Comparison of ENCODE assay signal across 1 cellular context in genomic region chr5:132434813-132435286, GRCh38.
TF ChIP-seq lines count a peak whose summit lies in the region.

No MANE protein-coding gene starts in this region.

TF ChIP-seq in HepG2, 621 proteins besides CTCF, POLR2A, EP300 and RAD21 (continued from another document and continues in another):
- TF ChIP-seq ZHX1 (CRISPR knock-in tag; IDR thresholded peaks at IDR 0.05; ENCODE audit: low read depth) (no peak), ZNF776 (CRISPR knock-in tag; IDR thresholded peaks at IDR 0.05) (no peak), TBX2 (CRISPR knock-in tag; IDR thresholded peaks at IDR 0.05; ENCODE audit: borderline replicate concordance) (peak; percentile 28; the same call in 1 of the 2 replicates), SAFB2 (CRISPR knock-in tag; IDR thresholded peaks at IDR 0.05; ENCODE audit: borderline replicate concordance, low read depth) (no peak), ATF7-NPFF (CRISPR knock-in tag; IDR thresholded peaks at IDR 0.05; ENCODE audit: low read depth) (no peak), ZNF446 (CRISPR knock-in tag; IDR thresholded peaks at IDR 0.05) (no peak), ZNF567 (CRISPR knock-in tag; IDR thresholded peaks at IDR 0.05; ENCODE audit: borderline replicate concordance) (no peak), ZNF3 (CRISPR knock-in tag; IDR thresholded peaks at IDR 0.05) (no peak), ZBTB38 (CRISPR knock-in tag; IDR thresholded peaks at IDR 0.05) (0 out of 2 replicates have a peak, but pooled peaks have one; percentile 16), ARHGAP35 (CRISPR knock-in tag; IDR thresholded peaks at IDR 0.05; ENCODE audit: borderline replicate concordance) (no peak), POLR2G (IDR thresholded peaks at IDR 0.05; ENCODE audit: low read depth, low read length) (no peak), SNAI1 (CRISPR knock-in tag; IDR thresholded peaks at IDR 0.05; ENCODE audit: borderline replicate concordance) (no peak), ZNF800 (CRISPR knock-in tag; IDR thresholded peaks at IDR 0.05) (no peak), SSRP1 (CRISPR knock-in tag; IDR thresholded peaks at IDR 0.05) (no peak), ZNF501 (CRISPR knock-in tag; IDR thresholded peaks at IDR 0.05) (no peak), GTF2F1 (IDR thresholded peaks at IDR 0.05; ENCODE audit: low read length) (no peak), STAG1 (CRISPR knock-in tag; IDR thresholded peaks at IDR 0.05) (no peak), RBFOX2 (IDR thresholded peaks at IDR 0.05; ENCODE audit: low read depth, low read length) (no peak), RBM22 (optimal IDR thresholded peaks at IDR 0.05; ENCODE audit: low read length) (no peak), ZNF121 (CRISPR knock-in tag; IDR thresholded peaks at IDR 0.05) (no peak), JUN (CRISPR knock-in tag; IDR thresholded peaks at IDR 0.05) (no peak), ZNF609 (CRISPR knock-in tag; IDR thresholded peaks at IDR 0.05; ENCODE audit: borderline replicate concordance) (0 out of 2 replicates have a peak, but pooled peaks have one; percentile 23), THRA (CRISPR knock-in tag; IDR thresholded peaks at IDR 0.05; ENCODE audit: borderline replicate concordance) (no peak), TSC22D2 (CRISPR knock-in tag; IDR thresholded peaks at IDR 0.05; ENCODE audit: borderline replicate concordance) (no peak), THAP11 (CRISPR knock-in tag; IDR thresholded peaks at IDR 0.05) (no peak), MBD4 (IDR thresholded peaks at IDR 0.05; ENCODE audit: borderline replicate concordance, low read length) (no peak), ZNF33A (CRISPR knock-in tag; IDR thresholded peaks at IDR 0.05; ENCODE audit: borderline replicate concordance) (no peak), SIN3A (IDR thresholded peaks at IDR 0.05; ENCODE audit: borderline replicate concordance, low read depth, low read length) (no peak), ZNF143 (CRISPR knock-in tag; IDR thresholded peaks at IDR 0.05) (no peak), ZBTB25 (CRISPR knock-in tag; IDR thresholded peaks at IDR 0.05) (no peak), ZNF687 (CRISPR knock-in tag; IDR thresholded peaks at IDR 0.05) (peak; percentile 70), SRSF9 (IDR thresholded peaks at IDR 0.05; ENCODE audit: borderline replicate concordance, insufficient read depth, low read depth, low read length, poor library complexity, severe bottlenecking) (no peak), HNRNPH1 (optimal IDR thresholded peaks at IDR 0.05; ENCODE audit: low read depth, low read length) (no peak), SPEN (CRISPR knock-in tag; IDR thresholded peaks at IDR 0.05; ENCODE audit: low read depth) (peak; percentile 59), ZNF264 (CRISPR knock-in tag; IDR thresholded peaks at IDR 0.05) (no peak), HMGA1 (CRISPR knock-in tag; conservative IDR thresholded peaks at IDR 0.05) (no peak), ZNF207 (IDR thresholded peaks at IDR 0.05; ENCODE audit: borderline replicate concordance) (no peak)
- TF ChIP-seq, protein P1, sequence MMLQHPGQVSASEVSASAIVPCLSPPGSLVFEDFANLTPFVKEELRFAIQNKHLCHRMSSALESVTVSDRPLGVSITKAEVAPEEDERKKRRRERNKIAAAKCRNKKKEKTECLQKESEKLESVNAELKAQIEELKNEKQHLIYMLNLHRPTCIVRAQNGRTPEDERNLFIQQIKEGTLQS (CRISPR knock-in tag; IDR thresholded peaks at IDR 0.05) = no peak
- TF ChIP-seq, protein P2, sequence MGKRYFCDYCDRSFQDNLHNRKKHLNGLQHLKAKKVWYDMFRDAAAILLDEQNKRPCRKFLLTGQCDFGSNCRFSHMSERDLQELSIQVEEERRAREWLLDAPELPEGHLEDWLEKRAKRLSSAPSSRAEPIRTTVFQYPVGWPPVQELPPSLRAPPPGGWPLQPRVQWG (CRISPR knock-in tag; IDR thresholded peaks at IDR 0.05; ENCODE audit: borderline replicate concordance, low read depth) = no peak
- TF ChIP-seq, protein P3, sequence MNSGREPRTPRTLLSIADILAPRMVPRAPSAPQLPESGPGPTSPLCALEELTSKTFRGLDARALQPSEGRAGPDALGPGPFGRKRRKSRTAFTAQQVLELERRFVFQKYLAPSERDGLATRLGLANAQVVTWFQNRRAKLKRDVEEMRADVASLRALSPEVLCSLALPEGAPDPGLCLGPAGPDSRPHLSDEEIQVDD (CRISPR knock-in tag; IDR thresholded peaks at IDR 0.05; ENCODE audit: borderline replicate concordance) = no peak
- TF ChIP-seq, protein P4, sequence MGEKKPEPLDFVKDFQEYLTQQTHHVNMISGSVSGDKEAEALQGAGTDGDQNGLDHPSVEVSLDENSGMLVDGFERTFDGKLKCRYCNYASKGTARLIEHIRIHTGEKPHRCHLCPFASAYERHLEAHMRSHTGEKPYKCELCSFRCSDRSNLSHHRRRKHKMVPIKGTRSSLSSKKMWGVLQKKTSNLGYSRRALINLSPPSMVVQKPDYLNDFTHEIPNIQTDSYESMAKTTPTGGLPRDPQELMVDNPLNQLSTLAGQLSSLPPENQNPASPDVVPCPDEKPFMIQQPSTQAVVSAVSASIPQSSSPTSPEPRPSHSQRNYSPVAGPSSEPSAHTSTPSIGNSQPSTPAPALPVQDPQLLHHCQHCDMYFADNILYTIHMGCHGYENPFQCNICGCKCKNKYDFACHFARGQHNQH (CRISPR knock-in tag; IDR thresholded peaks at IDR 0.05) = 0 out of 2 replicates have a peak, but pooled peaks have one; percentile 48
